21 cellular contexts compared by ENCODE assay signal in genomic region chr2:19214682-19215391, GRCh38.
"Had no signal": no experiment of that assay in that cellular context is flagged by ENCODE, and none has a peak within 500 bp of the region (broad histone marks: within the 10 kb centered on the region; RNA-seq: fewer than 3 reads in every experiment).

No MANE protein-coding gene starts in this region.

- DNase-seq: cortex of kidney; dorsolateral prefrontal cortex; effector CD8-positive, alpha-beta T cell; heart left ventricle; hippocampal formation; kidney glomerular epithelial cell; mesendoderm; naive B cell; occipital lobe; pancreas; right cardiac atrium; small intestine; stimulated activated CD4-positive, alpha-beta T cell treated with anti-CD3 and anti-CD28 coated beads, Interleukin-12 subunit alpha, Interleukin-12 subunit beta, amount 100 ng/mL, for 4 hours; stimulated activated CD8-positive, alpha-beta memory T cell treated with anti-CD3 and anti-CD28 coated beads, Interleukin-4, amount 100 ng/mL, for 48 hours; stomach; substantia nigra; transverse colon had no signal

- H3K27ac ChIP-seq: dorsolateral prefrontal cortex, heart left ventricle, pancreas, stomach, thoracic aorta, transverse colon had no signal

- H3K27me3 Mint-ChIP-seq: naive B cell; progenitor cell of endocrine pancreas; stimulated activated memory B cell treated with anti-CD40 and anti-IgM and Interleukin-4, amounts not matched to agents 10 μg/mL and 1 μg/mL and 100 μg/mL, for 72 hours had no signal

- H3K36me3 Mint-ChIP-seq: naive B cell; stimulated activated memory B cell treated with anti-CD40 and anti-IgM and Interleukin-4, amounts not matched to agents 10 μg/mL and 1 μg/mL and 100 μg/mL, for 72 hours had no signal

- ATAC-seq: heart left ventricle; pancreas; right cardiac atrium; stimulated activated memory B cell treated with anti-CD40 and anti-IgM and Interleukin-4, amounts not matched to agents 10 μg/mL and 1 μg/mL and 100 μg/mL, for 72 hours had no signal

- H3K36me3 ChIP-seq: heart left ventricle, pancreas, stomach, transverse colon had no signal

- H3K27me3 ChIP-seq: dorsolateral prefrontal cortex, heart left ventricle, pancreas, stomach, transverse colon had no signal

- H3K9me3 ChIP-seq: heart left ventricle, pancreas, stomach, thoracic aorta, transverse colon had no signal

- H3K9me3 Mint-ChIP-seq: stimulated activated memory B cell treated with anti-CD40 and anti-IgM and Interleukin-4, amounts not matched to agents 10 μg/mL and 1 μg/mL and 100 μg/mL, for 72 hours had no signal

- H3K4me1 ChIP-seq: pancreas, transverse colon had no signal

- H3K4me3 ChIP-seq: dorsolateral prefrontal cortex, heart left ventricle, pancreas, stomach, thoracic aorta, transverse colon had no signal

- H3K4me1 Mint-ChIP-seq: naive B cell; stimulated activated memory B cell treated with anti-CD40 and anti-IgM and Interleukin-4, amounts not matched to agents 10 μg/mL and 1 μg/mL and 100 μg/mL, for 72 hours had no signal

- H3K4me3 Mint-ChIP-seq: naive B cell; nephron; stimulated activated memory B cell treated with anti-CD40 and anti-IgM and Interleukin-4, amounts not matched to agents 10 μg/mL and 1 μg/mL and 100 μg/mL, for 72 hours had no signal

- H3K27ac Mint-ChIP-seq: naive B cell; nephron; progenitor cell of endocrine pancreas; stimulated activated memory B cell treated with anti-CD40 and anti-IgM and Interleukin-4, amounts not matched to agents 10 μg/mL and 1 μg/mL and 100 μg/mL, for 72 hours had no signal
